26 cellular contexts compared by ENCODE assay signal in genomic region chr2:166332049-166332448, GRCh38. TPM values are rescaled to one million over a fixed set of nuclear protein-coding genes. Genes with fewer than 3 reads are reported as not detected.
"Had no signal": no experiment of that assay in that cellular context is flagged by ENCODE, and none has a peak within 500 bp of the region (broad histone marks: within the 10 kb centered on the region; RNA-seq: fewer than 3 reads in every experiment).

No MANE protein-coding gene starts in this region.

- H3K27ac ChIP-seq: adrenal gland, body of pancreas, esophagus muscularis mucosa, right atrium auricular region, spleen, suprapubic skin, tibial artery, upper lobe of right lung, VCaP had no signal

- DNase-seq: activated CD4-positive, alpha-beta T cell treated with anti-CD3 and anti-CD28 coated beads for 4 hours; activated CD4-positive, alpha-beta T cell treated with anti-CD3 and anti-CD28 coated beads, Interleukin-2, amount 50 U/mL, for 4 hours; activated CD8-positive, alpha-beta memory T cell treated with anti-CD3 and anti-CD28 coated beads for 24 hours; activated effector memory CD4-positive, alpha-beta T cell treated with anti-CD3 and anti-CD28 coated beads, Interleukin-2, amount 50 U/mL, for 16 hours; activated naive CD4-positive, alpha-beta T cell treated with anti-CD3 and anti-CD28 coated beads for 36 hours; activated naive CD8-positive, alpha-beta T cell treated with anti-CD3 and anti-CD28 coated beads for 36 hours; adrenal gland; aorta; body of pancreas; dermis blood vessel endothelial cell; effector CD4-positive, alpha-beta T cell; left ventricle myocardium superior; naive thymus-derived CD8-positive, alpha-beta T cell; nucleus accumbens; spleen; stimulated activated naive CD4-positive, alpha-beta T cell; T-helper 9 cell; tibial artery; upper lobe of right lung had no signal

- ATAC-seq: body of pancreas; left ventricle myocardium superior; naive thymus-derived CD8-positive, alpha-beta T cell; upper lobe of right lung had no signal

- H3K4me3 Mint-ChIP-seq: activated naive CD4-positive, alpha-beta T cell treated with anti-CD3 and anti-CD28 coated beads for 36 hours; activated naive CD8-positive, alpha-beta T cell treated with anti-CD3 and anti-CD28 coated beads for 36 hours; activated T-helper 1 cell treated with anti-CD3 and anti-CD28 coated beads, Interleukin-12 subunit alpha, Interleukin-12 subunit beta, Interleukin-2, Interleukin-4 antibody, amounts not matched to agents 30 ng/mL and 10 ng/mL and 1 ng/mL, durations not matched to agents 14 hours and 24 hours and 36 hours; naive thymus-derived CD8-positive, alpha-beta T cell; neural crest cell had no signal

- H3K36me3 Mint-ChIP-seq: activated naive CD8-positive, alpha-beta T cell treated with anti-CD3 and anti-CD28 coated beads for 36 hours; naive thymus-derived CD8-positive, alpha-beta T cell had no signal

- H3K9me3 Mint-ChIP-seq: activated naive CD4-positive, alpha-beta T cell treated with anti-CD3 and anti-CD28 coated beads for 36 hours; activated naive CD8-positive, alpha-beta T cell treated with anti-CD3 and anti-CD28 coated beads for 36 hours; activated T-helper 1 cell treated with anti-CD3 and anti-CD28 coated beads, Interleukin-12 subunit alpha, Interleukin-12 subunit beta, Interleukin-2, Interleukin-4 antibody, amounts not matched to agents 30 ng/mL and 10 ng/mL and 1 ng/mL, durations not matched to agents 14 hours and 24 hours and 36 hours; neural crest cell had no signal

- FAIRE-seq: islet of Langerhans had no signal

- H3K4me1 ChIP-seq: adrenal gland, esophagus muscularis mucosa, right atrium auricular region, spleen, suprapubic skin, tibial artery, upper lobe of right lung had no signal

- H3K9me3 ChIP-seq: adrenal gland, body of pancreas, esophagus muscularis mucosa, right atrium auricular region, spleen, suprapubic skin, tibial artery, upper lobe of right lung had no signal

- H3K4me1 Mint-ChIP-seq: activated naive CD8-positive, alpha-beta T cell treated with anti-CD3 and anti-CD28 coated beads for 36 hours; naive thymus-derived CD8-positive, alpha-beta T cell; neural crest cell had no signal

- H3K27me3 Mint-ChIP-seq: activated naive CD8-positive, alpha-beta T cell treated with anti-CD3 and anti-CD28 coated beads for 36 hours; naive thymus-derived CD8-positive, alpha-beta T cell had no signal

- H3K36me3 ChIP-seq: adrenal gland, esophagus muscularis mucosa, right atrium auricular region, spleen, suprapubic skin, tibial artery, upper lobe of right lung had no signal

- H3K27me3 ChIP-seq: adrenal gland, body of pancreas, esophagus muscularis mucosa, right atrium auricular region, spleen, suprapubic skin, tibial artery, upper lobe of right lung had no signal

- H3K4me3 ChIP-seq: adrenal gland, body of pancreas, esophagus muscularis mucosa, right atrium auricular region, spleen, suprapubic skin, tibial artery, upper lobe of right lung had no signal

- H3K27ac Mint-ChIP-seq: activated naive CD4-positive, alpha-beta T cell treated with anti-CD3 and anti-CD28 coated beads for 36 hours; activated naive CD8-positive, alpha-beta T cell treated with anti-CD3 and anti-CD28 coated beads for 36 hours; activated T-helper 1 cell treated with anti-CD3 and anti-CD28 coated beads, Interleukin-12 subunit alpha, Interleukin-12 subunit beta, Interleukin-2, Interleukin-4 antibody, amounts not matched to agents 30 ng/mL and 10 ng/mL and 1 ng/mL, durations not matched to agents 14 hours and 24 hours and 36 hours; naive thymus-derived CD8-positive, alpha-beta T cell had no signal

RNA-seq across cellular contexts. Expression of gene SCN9A, which starts 43.7 kb away (rescaled TPM):
- total RNA-seq: activated naive CD4-positive, alpha-beta T cell treated with anti-CD3 and anti-CD28 coated beads for 36 hours; activated naive CD8-positive, alpha-beta T cell treated with anti-CD3 and anti-CD28 coated beads for 36 hours; naive thymus-derived CD8-positive, alpha-beta T cell had no signal
